8 cellular contexts compared by ENCODE assay signal in the genomic region with DNA sequence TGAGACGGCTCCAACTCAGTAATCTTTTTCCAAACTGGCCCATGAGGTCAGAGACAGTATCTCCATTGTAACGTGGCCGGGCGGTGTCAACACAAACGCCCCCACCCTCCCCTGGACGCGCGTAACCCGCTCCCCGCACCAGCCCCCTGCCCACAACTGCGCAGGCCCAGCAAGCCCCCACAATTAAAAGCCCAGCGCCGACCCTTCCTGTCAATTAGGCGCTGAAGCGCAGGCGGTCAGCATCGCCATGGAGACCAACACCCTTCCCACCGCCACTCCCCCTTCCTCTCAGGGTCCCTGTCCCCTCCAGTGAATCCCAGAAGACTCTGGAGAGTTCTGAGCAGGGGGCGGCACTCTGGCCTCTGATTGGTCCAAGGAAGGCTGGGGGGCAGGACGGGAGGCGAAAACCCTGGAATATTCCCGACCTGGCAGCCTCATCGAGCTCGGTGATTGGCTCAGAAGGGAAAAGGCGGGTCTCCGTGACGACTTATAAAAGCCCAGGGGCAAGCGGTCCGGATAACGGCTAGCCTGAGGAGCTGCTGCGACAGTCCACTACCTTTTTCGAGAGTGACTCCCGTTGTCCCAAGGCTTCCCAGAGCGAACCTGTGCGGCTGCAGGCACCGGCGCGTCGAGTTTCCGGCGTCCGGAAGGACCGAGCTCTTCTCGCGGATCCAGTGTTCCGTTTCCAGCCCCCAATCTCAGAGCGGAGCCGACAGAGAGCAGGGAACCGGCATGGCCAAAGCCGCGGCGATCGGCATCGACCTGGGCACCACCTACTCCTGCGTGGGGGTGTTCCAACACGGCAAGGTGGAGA. TPM values are rescaled to one million over a fixed set of nuclear protein-coding genes. Genes with fewer than 3 reads are reported as not detected.
DNase-seq lines count a peak whose midpoint lies in the region; FAIRE-seq and TF ChIP-seq lines count a peak whose summit lies in the region.

HSPA1A (plus strand) TSS at position 519 of the 814 bp plus-strand sequence; CDS start at position 733, 214 bp downstream.
HSPA1L (minus strand) TSS at position 259 of the 814 bp plus-strand sequence. CDS start 3,311 bp downstream, outside the sequence.

- H3K9me3 Mint-ChIP-seq in activated CD4-positive, alpha-beta T cell treated with anti-CD3 and anti-CD28 coated beads, Interleukin-2, amount 10 ng/mL, durations not matched to agents 24 days and 14 days = no peaks in the 10 kb centered on the region
- H3K9me3 Mint-ChIP-seq in dendritic cell treated with granulocyte-macrophage colony-stimulating factor and Interleukin-4, amounts not matched to agents 40 ng/mL and 50 ng/mL, for 4 days = no peaks in the 10 kb centered on the region

- H3K27me3 ChIP-seq in kidney epithelial cell (ENCODE audit: control insufficient read depth, insufficient read depth, low read length) = no peaks in the 10 kb centered on the region
- no peaks in the 10 kb centered on the region for H3K27me3 ChIP-seq in spleen (replicated peaks in 1 of 7)

- H3K27ac ChIP-seq in spleen = peak within 1 kb of the TSS; percentile 94 to 98 (median 96)

- H3K4me1 Mint-ChIP-seq in activated CD4-positive, alpha-beta T cell treated with anti-CD3 and anti-CD28 coated beads, Interleukin-2, amount 10 ng/mL, durations not matched to agents 24 days and 14 days = peaks cover 50% of the 10 kb centered on the region
- peaks cover 46% of the 10 kb centered on the region for H3K4me1 Mint-ChIP-seq in dendritic cell treated with granulocyte-macrophage colony-stimulating factor and Interleukin-4, amounts not matched to agents 40 ng/mL and 50 ng/mL, for 4 days (ENCODE audit: low read depth)

- WGBS in spleen, 5 donors = 0 to 3% (median 1%) methylated on average over 40 to 56 of the region's 56 CpGs

- FAIRE-seq in H54 (lab: Jason Lieb, UNC) = no peak

- TF ChIP-seq POLR2A in H54 (IDR thresholded peaks at IDR 0.05; ENCODE audit: low read depth, low read length) (peak; percentile 97), spleen (IDR thresholded peaks at IDR 0.05) (peak; percentile 96 to 99 (median 96))

- peaks cover 25 to 60% (median 46%) of the 10 kb centered on the region in 6 donors for H3K4me1 ChIP-seq in spleen

- H3K4me3 Mint-ChIP-seq in activated CD4-positive, alpha-beta T cell treated with anti-CD3 and anti-CD28 coated beads, Interleukin-2, amount 10 ng/mL, durations not matched to agents 24 days and 14 days = peak within 1 kb of the TSS; percentile 97
- peak within 1 kb of the TSS; percentile 96 for H3K4me3 Mint-ChIP-seq in dendritic cell treated with granulocyte-macrophage colony-stimulating factor and Interleukin-4, amounts not matched to agents 40 ng/mL and 50 ng/mL, for 4 days

- no peaks in the 10 kb centered on the region for H3K27me3 Mint-ChIP-seq in activated CD4-positive, alpha-beta T cell treated with anti-CD3 and anti-CD28 coated beads, Interleukin-2, amount 10 ng/mL, durations not matched to agents 24 days and 14 days
- H3K27me3 Mint-ChIP-seq in dendritic cell treated with granulocyte-macrophage colony-stimulating factor and Interleukin-4, amounts not matched to agents 40 ng/mL and 50 ng/mL, for 4 days = no peaks in the 10 kb centered on the region

- peak within 1 kb of the TSS; percentile 97 for H3K27ac Mint-ChIP-seq in activated CD4-positive, alpha-beta T cell treated with anti-CD3 and anti-CD28 coated beads, Interleukin-2, amount 10 ng/mL, durations not matched to agents 24 days and 14 days
- H3K27ac Mint-ChIP-seq in dendritic cell treated with granulocyte-macrophage colony-stimulating factor and Interleukin-4, amounts not matched to agents 40 ng/mL and 50 ng/mL, for 4 days = peak within 1 kb of the TSS; percentile 98

- intact Hi-C loops in activated CD4-positive, alpha-beta T cell treated with anti-CD3 and anti-CD28 coated beads, Interleukin-2, amount 10 ng/mL, durations not matched to agents 24 days and 14 days (cut with micrococcal nuclease) = loop anchor here (2.0 kb wide), 1 partner anchor 20 kb away; no protein-coding TSS in a partner anchor
- intact Hi-C loops in dendritic cell treated with granulocyte-macrophage colony-stimulating factor and Interleukin-4, amounts not matched to agents 40 ng/mL and 50 ng/mL, for 4 days (cut with micrococcal nuclease) = loop anchor here (2.0 kb wide), 1 partner anchor 20 kb away; the partner anchor contains the start of gene VARS1
- intact Hi-C loops in spleen (cut with DNase I; ENCODE audit: low total_unique reads) = no loop called here

- H3K36me3 Mint-ChIP-seq in activated CD4-positive, alpha-beta T cell treated with anti-CD3 and anti-CD28 coated beads, Interleukin-2, amount 10 ng/mL, durations not matched to agents 24 days and 14 days (ENCODE audit: low read depth) = peaks cover 21% of the 10 kb centered on the region
- H3K36me3 Mint-ChIP-seq in dendritic cell treated with granulocyte-macrophage colony-stimulating factor and Interleukin-4, amounts not matched to agents 40 ng/mL and 50 ng/mL, for 4 days (ENCODE audit: low read depth) = peaks cover 29% of the 10 kb centered on the region

- DNase-seq in C1 segment of cervical spinal cord (lab: John Stamatoyannopoulos, UW) (peak; percentile 89 to 100 (median 98)), H54 (ENCODE audit: insufficient read length, low spot score) (no peak), NCI-H226 (peak; percentile 97), kidney epithelial cell (ENCODE audit: low read depth) (no peak), spleen (peak; percentile 94), GM19240 (ENCODE audit: insufficient read length, low spot score) (no peak)
- DNase-seq in activated CD4-positive, alpha-beta T cell treated with anti-CD3 and anti-CD28 coated beads, Interleukin-2, amount 10 ng/mL, durations not matched to agents 24 days and 14 days = peak; percentile 93

- H3K4me3 ChIP-seq in kidney epithelial cell (ENCODE audit: low read depth, low read length) (peak within 1 kb of the TSS; percentile 48), spleen (peak within 1 kb of the TSS; percentile 43 to 87 (median 63))

- H3K36me3 ChIP-seq in kidney epithelial cell (ENCODE audit: control insufficient read depth, insufficient read depth, low read length) (no peaks in the 10 kb centered on the region), spleen (peaks cover 0 to 18% (median 2%) of the 10 kb centered on the region in 6 donors)

- H3K9me3 ChIP-seq in spleen = no peaks in the 10 kb centered on the region

- TF ChIP-seq CTCF in kidney epithelial cell (IDR thresholded peaks at IDR 0.05; ENCODE audit: insufficient read depth, low read length, poor library complexity, severe bottlenecking) (no peak), spleen (IDR thresholded peaks at IDR 0.05 in 8 of 11, conservative IDR thresholded peaks at IDR 0.05 in 3 of 11) (no peak)

RNA-seq across cellular contexts. Expression of gene HSPA1A, which starts in this region (rescaled TPM):
- total RNA-seq in activated CD4-positive, alpha-beta T cell treated with anti-CD3 and anti-CD28 coated beads, Interleukin-2, amount 10 ng/mL, durations not matched to agents 24 days and 14 days = 189 and 190 TPM in 2 replicates
- total RNA-seq in kidney epithelial cell (54.6 and 67.0 TPM in 2 replicates), spleen (100 to 1,000 TPM in 6 of 7 donors, 10 to 100 TPM in 1; 97.7 to 384 (median 127) TPM)
- polyA plus RNA-seq in spleen = 10 to 100 TPM; 16.4 to 58.5 (median 27.7) TPM

RNA-seq across cellular contexts. Expression of gene HSPA1L, which starts in this region (rescaled TPM):
- 1.8 and 2.5 TPM in 2 replicates for total RNA-seq in activated CD4-positive, alpha-beta T cell treated with anti-CD3 and anti-CD28 coated beads, Interleukin-2, amount 10 ng/mL, durations not matched to agents 24 days and 14 days
- 0.46 and 1.1 TPM in 2 replicates for total RNA-seq in kidney epithelial cell
- 1 to 10 TPM; 2.6 to 3.7 (median 3.1) TPM for total RNA-seq in spleen
- 1 to 10 TPM in 2 of 3 donors, under 1 TPM in 1; 0.93 to 1.9 (median 1.0) TPM for polyA plus RNA-seq in spleen

Comparison
In these comparisons a context has a peak if more than half of its experiments do, and no peak if none do; other contexts are left out.
1. DNase-seq: peak in C1 segment of cervical spinal cord (14 of 14), NCI-H226 (single experiment), activated CD4-positive, alpha-beta T cell treated with anti-CD3 and anti-CD28 coated beads, Interleukin-2, amount 10 ng/mL, durations not matched to agents 24 days and 14 days (single experiment) and spleen (single experiment); none in H54 (single experiment), kidney epithelial cell (single experiment) and GM19240 (single experiment).